Comparison of ENCODE assay signal across 9 cellular contexts in genomic region chr18:75216212-75216925, GRCh38. TPM values are rescaled to one million over a fixed set of nuclear protein-coding genes. Genes with fewer than 3 reads are reported as not detected.
DNase-seq lines count a peak whose midpoint lies in the region; ATAC-seq and TF ChIP-seq lines count a peak whose summit lies in the region.
"Had no signal": no experiment of that assay in that cellular context is flagged by ENCODE, and none has a peak within 500 bp of the region (broad histone marks: within the 10 kb centered on the region; RNA-seq: fewer than 3 reads in every experiment).

No MANE protein-coding gene starts in this region.

- no peaks in the 10 kb centered on the region for H3K9me3 Mint-ChIP-seq in CD8-positive, alpha-beta T cell
- H3K9me3 Mint-ChIP-seq in IgD-negative memory B cell: no peaks in the 10 kb centered on the region
- no peaks in the 10 kb centered on the region for H3K9me3 Mint-ChIP-seq in nephron

- POLR2A ChIA-PET in CD8-positive, alpha-beta T cell (lab: Charles Lee): interaction anchor here (1.0 to 1.4 kb wide), 3 partner anchors 13 to 47 kb away, joined by 3 read pairs; no protein-coding TSS in a partner anchor

- peak overlapping the region; percentile 63 for H3K4me3 Mint-ChIP-seq in CD8-positive, alpha-beta T cell
- H3K4me3 Mint-ChIP-seq in IgD-negative memory B cell: peak overlapping the region; percentile 46 to 89 (median 57)
- H3K4me3 Mint-ChIP-seq in nephron: peak overlapping the region; percentile 46 to 61 (median 56)

- no peaks in the 10 kb centered on the region for H3K27me3 ChIP-seq in CD8-positive, alpha-beta T cell (ENCODE audit: insufficient read depth, low read length)
- H3K27me3 ChIP-seq in brain microvascular endothelial cell (replicated peaks): no peaks in the 10 kb centered on the region

- peaks cover 57% of the 10 kb centered on the region for H3K4me1 ChIP-seq in CD8-positive, alpha-beta T cell (ENCODE audit: insufficient read depth, low read length)

- no peaks in the 10 kb centered on the region for H3K27me3 Mint-ChIP-seq in CD8-positive, alpha-beta T cell (ENCODE audit: low read depth)
- H3K27me3 Mint-ChIP-seq in IgD-negative memory B cell (no peaks in the 10 kb centered on the region), nephron (ENCODE audit: low read depth) (no peaks in the 10 kb centered on the region)

- ATAC-seq in CD8-positive, alpha-beta T cell: peak; percentile 72
- no peak for ATAC-seq in HG02678 (IDR thresholded peaks at IDR 0.05; ENCODE audit: unreplicated experiment)

- no peaks in the 10 kb centered on the region for H3K9me3 ChIP-seq in CD8-positive, alpha-beta T cell (ENCODE audit: low read length)

- peaks cover 7% of the 10 kb centered on the region for H3K36me3 Mint-ChIP-seq in CD8-positive, alpha-beta T cell
- H3K36me3 Mint-ChIP-seq in IgD-negative memory B cell (peaks cover 2% of the 10 kb centered on the region), nephron (ENCODE audit: low read depth) (peaks cover 7% of the 10 kb centered on the region)

- intact Hi-C loops in CD8-positive, alpha-beta T cell (cut with DNase I, micrococcal nuclease): loop anchor here in 1 of 2 experiments (10.0 kb wide), 3 partner anchors 722 to 1278 kb away; partner anchors contain the start of genes CNDP2 and ZNF516

- peak overlapping the region; percentile 57 for H3K27ac ChIP-seq in CD8-positive, alpha-beta T cell (ENCODE audit: low read depth, low read length)
- H3K27ac ChIP-seq in cingulate gyrus (ENCODE audit: low read depth, low read length) (peak overlapping the region; percentile 16), brain microvascular endothelial cell (no peak overlapping the region)

- in situ Hi-C loops in brain microvascular endothelial cell (cut with HindIII; ENCODE audit: low pct_ligation_motif_present, low sequenced_read_pairs): no loop called here

- TF ChIP-seq CTCF in CD8-positive, alpha-beta T cell (IDR thresholded peaks at IDR 0.05): no peak
- TF ChIP-seq CTCF in nephron (IDR thresholded peaks at IDR 0.05; ENCODE audit: unreplicated experiment in 3 of 3): no peak
- TF ChIP-seq CTCF in brain microvascular endothelial cell (IDR thresholded peaks at IDR 0.05; ENCODE audit: low read depth, low read length, missing control alignments): no peak

- CTCF ChIA-PET in CD8-positive, alpha-beta T cell (lab: Charles Lee): interaction anchor here (1.0 to 1.2 kb wide), 3 partner anchors 24 to 42 kb away, joined by 3 read pairs; no protein-coding TSS in a partner anchor

- DNase-seq in CD8-positive, alpha-beta T cell: peak in 1 of 7 experiments; percentile 42
- DNase-seq in cerebellum (ENCODE audit: low spot score) (no peak), H4 (ENCODE audit: low spot score) (no peak), brain microvascular endothelial cell (no peak)
- DNase-seq: T1000 had no signal

- peak overlapping the region; percentile 88 for H3K27ac Mint-ChIP-seq in CD8-positive, alpha-beta T cell
- H3K27ac Mint-ChIP-seq in IgD-negative memory B cell (peak overlapping the region; percentile 76 to 84 (median 79)), nephron (peak overlapping the region; percentile 90 to 99 (median 96))

- H3K36me3 ChIP-seq in CD8-positive, alpha-beta T cell (ENCODE audit: insufficient read depth, low read length): no peaks in the 10 kb centered on the region
- no peaks in the 10 kb centered on the region for H3K36me3 ChIP-seq in brain microvascular endothelial cell (replicated peaks)

- H3K4me1 Mint-ChIP-seq in CD8-positive, alpha-beta T cell (ENCODE audit: low read depth): peaks cover 80% of the 10 kb centered on the region
- peaks cover 30 to 45% (median 30%) of the 10 kb centered on the region in 3 donors for H3K4me1 Mint-ChIP-seq in IgD-negative memory B cell
- peaks cover 87% of the 10 kb centered on the region for H3K4me1 Mint-ChIP-seq in nephron

- H3K4me3 ChIP-seq in CD8-positive, alpha-beta T cell (ENCODE audit: low read depth, low read length): peak overlapping the region; percentile 27
- H3K4me3 ChIP-seq in brain microvascular endothelial cell (ENCODE audit: low read depth, low read length): no peak overlapping the region

RNA-seq across cellular contexts. Expression of gene TSHZ1, which starts 5.8 kb away (rescaled TPM):
- 10 to 100 TPM; 21.5 to 23.4 TPM for total RNA-seq in CD8-positive, alpha-beta T cell
- polyA plus RNA-seq in IgD-negative memory B cell: 3.5 TPM
- 14.4 TPM for total RNA-seq in cerebellum
- total RNA-seq in H4 (2014; rRNA removed; shearing (Covaris generic)): 4.8 and 8.9 TPM in 2 replicates

RNA-seq across cellular contexts. Expression of gene PTGR3, which starts 7.4 kb away (rescaled TPM):
- total RNA-seq in CD8-positive, alpha-beta T cell: 1 to 10 TPM; 6.3 to 7.8 TPM
- polyA plus RNA-seq in IgD-negative memory B cell: 20.7 TPM
- 26.1 TPM for total RNA-seq in cerebellum
- total RNA-seq in H4 (2014; rRNA removed; shearing (Covaris generic)): 14.0 and 16.5 TPM in 2 replicates
